Comparison of ENCODE assay signal across 29 cellular contexts in genomic region chr17:33688771-33689170, GRCh38.
"Had no signal": no experiment of that assay in that cellular context is flagged by ENCODE, and none has a peak within 500 bp of the region (broad histone marks: within the 10 kb centered on the region; RNA-seq: fewer than 3 reads in every experiment).

No MANE protein-coding gene starts in this region.

- H3K9me3 ChIP-seq: adrenal gland, body of pancreas, breast epithelium had no signal

- H3K4me3 ChIP-seq: adrenal gland, body of pancreas, breast epithelium had no signal

- H3K27ac ChIP-seq: adrenal gland, body of pancreas, brain microvascular endothelial cell, breast epithelium, VCaP had no signal

- H3K4me1 ChIP-seq: adrenal gland, body of pancreas, breast epithelium had no signal

- H3K36me3 ChIP-seq: adrenal gland, brain microvascular endothelial cell, breast epithelium had no signal

- DNase-seq: activated B cell treated with CpG ODN at 0.5 μM for 24 hours; activated CD4-positive, alpha-beta memory T cell treated with anti-CD3 and anti-CD28 coated beads for 36 hours; activated CD4-positive, alpha-beta T cell treated with anti-CD3 and anti-CD28 coated beads for 4 hours; activated CD4-positive, alpha-beta T cell treated with anti-CD3 and anti-CD28 coated beads, Interleukin-2, amount 10 ng/mL, durations not matched to agents 24 days and 14 days; activated CD4-positive, alpha-beta T cell treated with anti-CD3 and anti-CD28 coated beads, Interleukin-2, amount 50 U/mL, for 1 hour; activated CD4-positive, alpha-beta T cell treated with anti-CD3 and anti-CD28 coated beads, Interleukin-2, amount 50 U/mL, for 4 hours; activated CD4-positive, CD25-positive, alpha-beta regulatory T cell treated with anti-CD3 and anti-CD28 coated beads, Interleukin-2, amount 50 U/mL, for 72 hours; activated CD8-positive, alpha-beta memory T cell treated with anti-CD3 and anti-CD28 coated beads, Interleukin-2, amount 50 U/mL, for 4 hours; activated CD8-positive, alpha-beta T cell treated with anti-CD3 and anti-CD28 coated beads for 36 hours; activated effector memory CD4-positive, alpha-beta T cell treated with anti-CD3 and anti-CD28 coated beads, Interleukin-2, amount 50 U/mL, for 16 hours; activated gamma-delta T cell treated with Interleukin-2 at 50 U/mL for 16 hours; activated naive CD4-positive, alpha-beta T cell; activated naive CD4-positive, alpha-beta T cell treated with anti-CD3 and anti-CD28 coated beads for 36 hours; activated naive CD4-positive, alpha-beta T cell treated with anti-CD3 and anti-CD28 coated beads, Interleukin-2, amount 50 U/mL, for 16 hours; activated naive CD8-positive, alpha-beta T cell treated with anti-CD3 and anti-CD28 coated beads for 36 hours; activated T-cell treated with anti-CD3 and anti-CD28 coated beads for 4 hours; activated T-cell treated with anti-CD3 and anti-CD28 coated beads, Interleukin-2, amount 50 U/mL, for 1 hour; activated T-cell treated with anti-CD3 and anti-CD28 coated beads, Interleukin-2, amount 50 U/mL, for 4 hours; activated T-cell treated with anti-CD3 and anti-CD28 coated beads, Interleukin-2, amount 50 U/mL, for 72 hours; adrenal gland; amniotic stem cell; aorta; body of pancreas; brain microvascular endothelial cell; central memory CD4-positive, alpha-beta T cell; T-helper 2 cell; T-helper 9 cell had no signal

- H3K27me3 ChIP-seq: body of pancreas, brain microvascular endothelial cell, breast epithelium had no signal
